Comparison of ENCODE assay signal across 1 cellular context in the genomic region with DNA sequence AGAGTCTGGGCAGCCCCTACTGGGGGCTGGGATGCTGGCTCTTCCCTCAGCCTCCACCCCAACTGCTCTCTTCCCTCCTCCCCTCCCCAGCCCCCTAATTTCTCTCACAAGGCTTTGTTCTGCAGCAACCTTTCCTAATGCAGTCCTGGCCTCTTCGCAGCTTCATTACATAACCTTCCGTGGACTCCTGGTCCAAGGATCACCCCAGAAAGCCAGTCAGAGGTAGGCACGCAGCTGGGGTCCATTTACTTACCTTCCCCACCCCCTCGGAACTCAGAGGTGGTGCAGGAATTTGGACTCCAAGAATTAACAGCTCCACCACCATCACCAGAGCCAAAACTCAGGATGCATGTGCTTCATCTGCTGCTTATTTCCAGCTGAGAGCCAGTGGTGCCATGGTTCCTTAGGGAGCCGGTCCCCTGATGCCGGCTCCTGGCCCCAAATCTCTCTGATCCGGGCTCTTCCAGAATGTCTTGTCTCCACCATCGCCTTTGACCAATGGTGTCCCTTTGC.
TF ChIP-seq lines count a peak whose summit lies in the region.

No MANE protein-coding gene starts in this region.

TF ChIP-seq in liver, 16 proteins besides CTCF, POLR2A, EP300 and RAD21 (continued from another document):
- no peak for TF ChIP-seq REST (IDR thresholded peaks at IDR 0.05)
- peak in 1 of 2 donors; percentile 62 for TF ChIP-seq HNF4A (conservative IDR thresholded peaks at IDR 0.05)
- no peak for TF ChIP-seq EGR1 (IDR thresholded peaks at IDR 0.05; ENCODE audit: low read depth in 2 of 2)
- no peak for TF ChIP-seq JUND (IDR thresholded peaks at IDR 0.05)
